ENCODE assay signal across 24 cellular contexts in the genomic region with DNA sequence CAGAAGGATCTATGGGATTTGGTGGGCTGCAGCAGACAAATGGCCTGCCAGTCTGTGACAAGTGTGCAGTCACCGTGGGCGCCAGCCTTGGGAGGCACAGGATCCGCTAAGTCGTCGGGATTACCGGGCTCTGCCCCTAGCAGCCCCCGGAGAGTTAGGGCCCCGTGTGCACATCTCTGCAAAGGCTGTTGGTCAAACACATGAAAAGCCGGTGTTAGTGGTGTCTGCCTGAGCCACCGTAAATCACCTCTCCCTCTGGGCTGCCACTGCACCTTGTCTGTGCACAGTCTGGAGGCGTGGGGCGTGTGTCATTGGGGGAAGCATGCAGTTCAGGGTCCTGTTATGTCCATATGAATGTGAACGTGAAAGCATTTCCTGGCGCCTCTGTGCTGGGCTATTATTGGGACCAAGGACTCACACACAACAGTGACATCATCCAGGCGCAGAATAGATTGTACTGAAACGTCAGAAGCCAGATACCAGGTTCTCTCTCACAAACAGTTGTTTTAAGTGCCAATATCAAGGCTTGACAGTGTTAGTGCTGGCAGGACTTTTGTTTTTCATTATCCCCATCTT.
"Had no signal": no experiment of that assay in that cellular context is flagged by ENCODE, and none has a peak within 500 bp of the region (broad histone marks: within the 10 kb centered on the region; RNA-seq: fewer than 3 reads in every experiment).

No MANE protein-coding gene starts in this region.

- H3K4me3 Mint-ChIP-seq: activated B cell treated with CpG ODN at 0.5 μM for 24 hours; activated CD4-positive, alpha-beta T cell treated with anti-CD3 and anti-CD28 coated beads for 36 hours; activated T-cell treated with anti-CD3 and anti-CD28 coated beads, Interleukin-2, amount 50 U/mL, for 24 hours; activated T-helper 17 cell treated with anti-CD3 and anti-CD28 coated beads, Interleukin-2, amount 50 U/mL, for 72 hours; effector memory CD8-positive, alpha-beta T cell; memory B cell had no signal

- H3K27me3 ChIP-seq: brain microvascular endothelial cell, dorsolateral prefrontal cortex, gastroesophageal sphincter, upper lobe of left lung had no signal

- H3K36me3 ChIP-seq: brain microvascular endothelial cell, gastroesophageal sphincter, upper lobe of left lung had no signal

- H3K27me3 Mint-ChIP-seq: activated B cell treated with CpG ODN at 0.5 μM for 24 hours; activated CD4-positive, alpha-beta T cell treated with anti-CD3 and anti-CD28 coated beads for 36 hours; activated T-cell treated with anti-CD3 and anti-CD28 coated beads, Interleukin-2, amount 50 U/mL, for 24 hours; activated T-helper 17 cell treated with anti-CD3 and anti-CD28 coated beads, Interleukin-2, amount 50 U/mL, for 72 hours; effector memory CD8-positive, alpha-beta T cell; memory B cell; progenitor cell of endocrine pancreas had no signal

- H3K9me3 Mint-ChIP-seq: activated B cell treated with CpG ODN at 0.5 μM for 24 hours; activated T-cell treated with anti-CD3 and anti-CD28 coated beads, Interleukin-2, amount 50 U/mL, for 24 hours; activated T-helper 17 cell treated with anti-CD3 and anti-CD28 coated beads, Interleukin-2, amount 50 U/mL, for 72 hours; effector memory CD8-positive, alpha-beta T cell; memory B cell had no signal

- H3K27ac ChIP-seq: brain microvascular endothelial cell, dorsolateral prefrontal cortex, gastroesophageal sphincter, upper lobe of left lung had no signal

- H3K4me1 ChIP-seq: gastroesophageal sphincter had no signal

- H3K9me3 ChIP-seq: gastroesophageal sphincter, upper lobe of left lung had no signal

- ATAC-seq: activated CD4-positive, alpha-beta T cell treated with anti-CD3 and anti-CD28 coated beads for 36 hours; activated naive CD4-positive, alpha-beta T cell treated with anti-CD3 and anti-CD28 coated beads, Interleukin-2, amount 50 U/mL, for 72 hours; activated T-helper 17 cell treated with anti-CD3 and anti-CD28 coated beads, Interleukin-2, amount 50 U/mL, for 72 hours; effector memory CD8-positive, alpha-beta T cell; gastroesophageal sphincter; left lobe of liver had no signal

- H3K27ac Mint-ChIP-seq: activated B cell treated with CpG ODN at 0.5 μM for 24 hours; activated CD4-positive, alpha-beta T cell treated with anti-CD3 and anti-CD28 coated beads for 36 hours; activated naive CD4-positive, alpha-beta T cell treated with anti-CD3 and anti-CD28 coated beads, Interleukin-2, amount 50 U/mL, for 72 hours; activated T-cell treated with anti-CD3 and anti-CD28 coated beads, Interleukin-2, amount 50 U/mL, for 24 hours; activated T-helper 17 cell treated with anti-CD3 and anti-CD28 coated beads, Interleukin-2, amount 50 U/mL, for 72 hours; effector memory CD8-positive, alpha-beta T cell; memory B cell; progenitor cell of endocrine pancreas had no signal

- DNase-seq: activated B cell treated with CpG ODN at 0.5 μM for 24 hours; activated CD4-positive, alpha-beta T cell treated with anti-CD3 and anti-CD28 coated beads for 36 hours; activated CD4-positive, alpha-beta T cell treated with anti-CD3 and anti-CD28 coated beads, Interleukin-2, amount 50 U/mL, for 4 hours; activated CD8-positive, alpha-beta memory T cell treated with anti-CD3 and anti-CD28 coated beads for 24 hours; activated CD8-positive, alpha-beta memory T cell treated with anti-CD3 and anti-CD28 coated beads, Interleukin-2, amount 50 U/mL, for 4 hours; activated T-cell treated with anti-CD3 and anti-CD28 coated beads, Interleukin-2, amount 50 U/mL, for 24 hours; aorta; brain microvascular endothelial cell; central memory CD4-positive, alpha-beta T cell; dorsolateral prefrontal cortex; effector memory CD8-positive, alpha-beta T cell; head of caudate nucleus; islet precursor cell; retina; stimulated activated CD4-positive, alpha-beta T cell treated with anti-CD3 and anti-CD28 coated beads, Interleukin-4, amount 100 ng/mL, for 24 hours; stimulated activated naive CD4-positive, alpha-beta T cell treated with Interleukin-2 at 50 U/mL for 16 hours; T-helper 1 cell; upper lobe of left lung had no signal

- H3K4me3 ChIP-seq: dorsolateral prefrontal cortex, gastroesophageal sphincter, upper lobe of left lung had no signal
